In the genomic region with DNA sequence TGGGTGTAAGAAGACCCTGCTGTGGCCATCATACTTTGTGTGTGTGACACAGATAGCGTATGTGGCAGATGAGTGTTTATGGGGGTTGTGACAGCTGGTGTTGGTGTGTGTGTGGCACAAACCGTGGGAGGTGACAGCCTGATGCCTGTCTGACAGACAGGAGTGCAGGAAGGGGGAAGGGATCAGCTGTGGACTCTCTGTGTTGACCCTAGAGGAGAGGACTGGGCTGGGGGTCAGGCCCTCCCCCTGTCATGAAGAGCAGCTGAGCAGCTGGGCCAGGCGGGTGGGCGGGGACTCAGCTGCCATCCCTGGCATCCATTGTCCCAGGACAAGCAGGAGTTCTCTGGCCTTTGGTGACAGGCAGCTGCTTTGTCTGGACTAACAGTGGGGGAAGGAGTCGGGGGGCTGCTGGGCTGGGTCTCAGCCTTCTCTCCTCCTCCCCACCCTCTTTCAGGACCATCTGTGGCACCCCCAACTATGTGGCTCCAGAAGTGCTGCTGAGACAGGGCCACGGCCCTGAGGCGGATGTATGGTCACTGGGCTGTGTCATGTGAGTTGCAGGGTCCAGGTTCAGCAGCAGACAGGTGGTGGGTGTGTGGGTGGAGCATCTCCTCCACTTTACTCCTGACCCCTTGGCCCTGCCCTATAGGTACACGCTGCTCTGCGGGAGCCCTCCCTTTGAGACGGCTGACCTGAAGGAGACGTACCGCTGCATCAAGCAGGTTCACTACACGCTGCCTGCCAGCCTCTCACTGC, we compare ENCODE assay signal across 1 cellular context.
TF ChIP-seq lines count a peak whose summit lies in the region.

No MANE protein-coding gene starts in this region.

TF ChIP-seq in IMR-90, 13 proteins besides CTCF, POLR2A, EP300 and RAD21:
- TF ChIP-seq SMC3 (IDR thresholded peaks at IDR 0.05; ENCODE audit: low read depth, low read length) = no peak
- no peak for TF ChIP-seq MAZ (IDR thresholded peaks at IDR 0.05; ENCODE audit: borderline replicate concordance, low read depth, low read length)
- no peak for TF ChIP-seq MXI1 (IDR thresholded peaks at IDR 0.05; ENCODE audit: borderline replicate concordance, low read depth, low read length)
- TF ChIP-seq, protein P1, sequence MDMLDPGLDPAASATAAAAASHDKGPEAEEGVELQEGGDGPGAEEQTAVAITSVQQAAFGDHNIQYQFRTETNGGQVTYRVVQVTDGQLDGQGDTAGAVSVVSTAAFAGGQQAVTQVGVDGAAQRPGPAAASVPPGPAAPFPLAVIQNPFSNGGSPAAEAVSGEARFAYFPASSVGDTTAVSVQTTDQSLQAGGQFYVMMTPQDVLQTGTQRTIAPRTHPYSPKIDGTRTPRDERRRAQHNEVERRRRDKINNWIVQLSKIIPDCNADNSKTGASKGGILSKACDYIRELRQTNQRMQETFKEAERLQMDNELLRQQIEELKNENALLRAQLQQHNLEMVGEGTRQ (IDR thresholded peaks at IDR 0.05; ENCODE audit: low read depth, low read length) = no peak
- TF ChIP-seq CEBPB (IDR thresholded peaks at IDR 0.05; ENCODE audit: low read depth, low read length) = no peak
- TF ChIP-seq MAFK (IDR thresholded peaks at IDR 0.05; ENCODE audit: low read depth, low read length) = no peak
- TF ChIP-seq RFX5 (IDR thresholded peaks at IDR 0.05; ENCODE audit: low read depth, low read length) = no peak
- TF ChIP-seq RCOR1 (IDR thresholded peaks at IDR 0.05; ENCODE audit: insufficient replicate concordance, low read length) = no peak
- TF ChIP-seq CHD1 (IDR thresholded peaks at IDR 0.05; ENCODE audit: low read depth, low read length) = no peak
- no peak for TF ChIP-seq FOS (IDR thresholded peaks at IDR 0.05; ENCODE audit: low read depth, low read length)
- TF ChIP-seq, protein P2, sequence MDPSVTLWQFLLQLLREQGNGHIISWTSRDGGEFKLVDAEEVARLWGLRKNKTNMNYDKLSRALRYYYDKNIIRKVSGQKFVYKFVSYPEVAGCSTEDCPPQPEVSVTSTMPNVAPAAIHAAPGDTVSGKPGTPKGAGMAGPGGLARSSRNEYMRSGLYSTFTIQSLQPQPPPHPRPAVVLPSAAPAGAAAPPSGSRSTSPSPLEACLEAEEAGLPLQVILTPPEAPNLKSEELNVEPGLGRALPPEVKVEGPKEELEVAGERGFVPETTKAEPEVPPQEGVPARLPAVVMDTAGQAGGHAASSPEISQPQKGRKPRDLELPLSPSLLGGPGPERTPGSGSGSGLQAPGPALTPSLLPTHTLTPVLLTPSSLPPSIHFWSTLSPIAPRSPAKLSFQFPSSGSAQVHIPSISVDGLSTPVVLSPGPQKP (IDR thresholded peaks at IDR 0.05; ENCODE audit: borderline replicate concordance, low read depth, low read length) = no peak
- TF ChIP-seq BHLHE40 (IDR thresholded peaks at IDR 0.05; ENCODE audit: low read depth, low read length) = no peak
- no peak for TF ChIP-seq NFE2L2 (IDR thresholded peaks at IDR 0.05; ENCODE audit: low read depth, low read length)
TF ChIP-seq in IMR-90: peak in this region for 0.
